In genomic region chr20:45311589-45312211, GRCh38 we compare ENCODE assay signal across 1 cellular context.
TF ChIP-seq lines count a peak whose summit lies in the region.

No MANE protein-coding gene starts in this region.

TF ChIP-seq in WTC11, 78 proteins besides CTCF, POLR2A, EP300 and RAD21 (continued from another document):
- TF ChIP-seq, protein P1, sequence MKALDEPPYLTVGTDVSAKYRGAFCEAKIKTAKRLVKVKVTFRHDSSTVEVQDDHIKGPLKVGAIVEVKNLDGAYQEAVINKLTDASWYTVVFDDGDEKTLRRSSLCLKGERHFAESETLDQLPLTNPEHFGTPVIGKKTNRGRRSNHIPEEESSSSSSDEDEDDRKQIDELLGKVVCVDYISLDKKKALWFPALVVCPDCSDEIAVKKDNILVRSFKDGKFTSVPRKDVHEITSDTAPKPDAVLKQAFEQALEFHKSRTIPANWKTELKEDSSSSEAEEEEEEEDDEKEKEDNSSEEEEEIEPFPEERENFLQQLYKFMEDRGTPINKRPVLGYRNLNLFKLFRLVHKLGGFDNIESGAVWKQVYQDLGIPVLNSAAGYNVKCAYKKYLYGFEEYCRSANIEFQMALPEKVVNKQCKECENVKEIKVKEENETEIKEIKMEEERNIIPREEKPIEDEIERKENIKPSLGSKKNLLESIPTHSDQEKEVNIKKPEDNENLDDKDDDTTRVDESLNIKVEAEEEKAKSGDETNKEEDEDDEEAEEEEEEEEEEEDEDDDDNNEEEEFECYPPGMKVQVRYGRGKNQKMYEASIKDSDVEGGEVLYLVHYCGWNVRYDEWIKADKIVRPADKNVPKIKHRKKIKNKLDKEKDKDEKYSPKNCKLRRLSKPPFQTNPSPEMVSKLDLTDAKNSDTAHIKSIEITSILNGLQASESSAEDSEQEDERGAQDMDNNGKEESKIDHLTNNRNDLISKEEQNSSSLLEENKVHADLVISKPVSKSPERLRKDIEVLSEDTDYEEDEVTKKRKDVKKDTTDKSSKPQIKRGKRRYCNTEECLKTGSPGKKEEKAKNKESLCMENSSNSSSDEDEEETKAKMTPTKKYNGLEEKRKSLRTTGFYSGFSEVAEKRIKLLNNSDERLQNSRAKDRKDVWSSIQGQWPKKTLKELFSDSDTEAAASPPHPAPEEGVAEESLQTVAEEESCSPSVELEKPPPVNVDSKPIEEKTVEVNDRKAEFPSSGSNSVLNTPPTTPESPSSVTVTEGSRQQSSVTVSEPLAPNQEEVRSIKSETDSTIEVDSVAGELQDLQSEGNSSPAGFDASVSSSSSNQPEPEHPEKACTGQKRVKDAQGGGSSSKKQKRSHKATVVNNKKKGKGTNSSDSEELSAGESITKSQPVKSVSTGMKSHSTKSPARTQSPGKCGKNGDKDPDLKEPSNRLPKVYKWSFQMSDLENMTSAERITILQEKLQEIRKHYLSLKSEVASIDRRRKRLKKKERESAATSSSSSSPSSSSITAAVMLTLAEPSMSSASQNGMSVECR (CRISPR knock-in tag; IDR thresholded peaks at IDR 0.05; ENCODE audit: borderline replicate concordance) = 0 out of 2 replicates have a peak, but pooled peaks have one; percentile 62
- TF ChIP-seq ZNF138 (CRISPR knock-in tag; conservative IDR thresholded peaks at IDR 0.05) = 0 out of 2 replicates have a peak, but pooled peaks have one; percentile 68
- TF ChIP-seq ZNF219 (CRISPR knock-in tag; IDR thresholded peaks at IDR 0.05; ENCODE audit: borderline replicate concordance) = 0 out of 2 replicates have a peak, but pooled peaks have one; percentile 27
- TF ChIP-seq ZNF232 (CRISPR knock-in tag; IDR thresholded peaks at IDR 0.05) = peak; percentile 28; the same call in 1 of the 2 replicates
- TF ChIP-seq GTF2I (CRISPR knock-in tag; conservative IDR thresholded peaks at IDR 0.05) = 0 out of 2 replicates have a peak, but pooled peaks have one; percentile 16
- no peak for TF ChIP-seq MXD4 (CRISPR knock-in tag; IDR thresholded peaks at IDR 0.05; ENCODE audit: borderline replicate concordance)
- TF ChIP-seq, protein P2, sequence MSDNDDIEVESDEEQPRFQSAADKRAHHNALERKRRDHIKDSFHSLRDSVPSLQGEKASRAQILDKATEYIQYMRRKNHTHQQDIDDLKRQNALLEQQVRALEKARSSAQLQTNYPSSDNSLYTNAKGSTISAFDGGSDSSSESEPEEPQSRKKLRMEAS (CRISPR knock-in tag; IDR thresholded peaks at IDR 0.05) = peak; percentile 88
- peak; percentile 16; the same call in 1 of the 2 replicates for TF ChIP-seq FOXP1 (CRISPR knock-in tag; IDR thresholded peaks at IDR 0.05; ENCODE audit: borderline replicate concordance)
- peak; percentile 32; the same call in 1 of the 2 replicates for TF ChIP-seq MYBL2 (CRISPR knock-in tag; IDR thresholded peaks at IDR 0.05)
- TF ChIP-seq FOXK1 (CRISPR knock-in tag; IDR thresholded peaks at IDR 0.05) = 0 out of 2 replicates have a peak, but pooled peaks have one; percentile 21
- no peak for TF ChIP-seq KAT7 (CRISPR knock-in tag; IDR thresholded peaks at IDR 0.05; ENCODE audit: borderline replicate concordance)
- TF ChIP-seq NFE2L1 (CRISPR knock-in tag; IDR thresholded peaks at IDR 0.05) = no peak
- TF ChIP-seq TEAD1 (CRISPR knock-in tag; IDR thresholded peaks at IDR 0.05) = peak; percentile 79; the same call in 1 of the 2 replicates
- peak; percentile 96 for TF ChIP-seq ZNF263 (CRISPR knock-in tag; IDR thresholded peaks at IDR 0.05; ENCODE audit: low read depth)
- 0 out of 2 replicates have a peak, but pooled peaks have one; percentile 52 for TF ChIP-seq E2F5 (CRISPR knock-in tag; IDR thresholded peaks at IDR 0.05)
- TF ChIP-seq, protein P3, sequence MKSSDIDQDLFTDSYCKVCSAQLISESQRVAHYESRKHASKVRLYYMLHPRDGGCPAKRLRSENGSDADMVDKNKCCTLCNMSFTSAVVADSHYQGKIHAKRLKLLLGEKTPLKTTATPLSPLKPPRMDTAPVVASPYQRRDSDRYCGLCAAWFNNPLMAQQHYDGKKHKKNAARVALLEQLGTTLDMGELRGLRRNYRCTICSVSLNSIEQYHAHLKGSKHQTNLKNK (CRISPR knock-in tag; IDR thresholded peaks at IDR 0.05) = no peak
TF ChIP-seq in WTC11: peak in this region for 16.
